In the genomic region with DNA sequence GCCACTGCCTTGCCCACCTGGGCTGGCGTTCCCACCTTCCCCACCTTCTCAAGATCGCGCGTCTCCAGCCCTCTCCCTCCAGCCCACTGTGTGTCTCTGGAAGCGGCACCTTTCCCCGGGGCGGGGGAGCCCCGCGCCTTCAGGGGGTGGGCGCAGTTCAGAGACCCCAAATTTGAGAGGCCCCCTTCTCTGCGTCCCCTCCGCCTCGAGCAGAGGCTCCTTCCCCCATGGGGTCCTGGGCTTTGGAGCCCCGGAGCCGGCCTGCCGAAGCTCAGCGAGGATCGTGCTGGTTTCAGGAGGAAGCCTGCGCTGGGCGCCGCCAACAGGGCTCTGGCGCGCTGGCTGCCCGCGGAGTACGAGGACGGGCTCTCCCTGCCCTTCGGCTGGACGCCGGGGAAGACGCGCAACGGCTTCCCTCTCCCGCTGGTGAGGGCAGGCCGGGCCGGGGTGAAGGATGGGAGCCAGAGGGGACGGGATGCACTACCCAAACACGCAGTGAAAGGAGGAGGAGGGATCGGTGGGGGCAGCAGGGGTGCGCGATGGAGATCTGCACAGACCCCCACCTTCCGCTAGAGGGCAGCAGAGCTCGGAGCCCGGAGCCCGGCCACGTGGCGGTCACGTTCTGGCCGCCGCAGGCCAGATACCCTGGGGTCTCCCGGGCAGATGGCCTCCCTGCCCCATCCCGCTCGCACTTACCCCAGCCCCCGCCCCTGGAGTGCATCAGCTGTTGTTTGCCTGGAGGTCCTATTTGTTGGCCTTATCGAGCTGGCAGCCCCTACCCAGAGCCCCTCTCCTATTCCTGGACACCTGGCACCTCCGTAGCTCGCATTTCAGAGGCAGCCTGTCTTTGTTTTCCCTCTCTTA, we compare ENCODE assay signal across 1 cellular context.
TF ChIP-seq lines count a peak whose summit lies in the region.

No MANE protein-coding gene starts in this region.

TF ChIP-seq in HepG2, 621 proteins besides CTCF, POLR2A, EP300 and RAD21 (continued from another document and continues in another):
- TF ChIP-seq, protein P1, sequence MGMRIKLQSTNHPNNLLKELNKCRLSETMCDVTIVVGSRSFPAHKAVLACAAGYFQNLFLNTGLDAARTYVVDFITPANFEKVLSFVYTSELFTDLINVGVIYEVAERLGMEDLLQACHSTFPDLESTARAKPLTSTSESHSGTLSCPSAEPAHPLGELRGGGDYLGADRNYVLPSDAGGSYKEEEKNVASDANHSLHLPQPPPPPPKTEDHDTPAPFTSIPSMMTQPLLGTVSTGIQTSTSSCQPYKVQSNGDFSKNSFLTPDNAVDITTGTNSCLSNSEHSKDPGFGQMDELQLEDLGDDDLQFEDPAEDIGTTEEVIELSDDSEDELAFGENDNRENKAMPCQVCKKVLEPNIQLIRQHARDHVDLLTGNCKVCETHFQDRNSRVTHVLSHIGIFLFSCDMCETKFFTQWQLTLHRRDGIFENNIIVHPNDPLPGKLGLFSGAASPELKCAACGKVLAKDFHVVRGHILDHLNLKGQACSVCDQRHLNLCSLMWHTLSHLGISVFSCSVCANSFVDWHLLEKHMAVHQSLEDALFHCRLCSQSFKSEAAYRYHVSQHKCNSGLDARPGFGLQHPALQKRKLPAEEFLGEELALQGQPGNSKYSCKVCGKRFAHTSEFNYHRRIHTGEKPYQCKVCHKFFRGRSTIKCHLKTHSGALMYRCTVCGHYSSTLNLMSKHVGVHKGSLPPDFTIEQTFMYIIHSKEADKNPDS (CRISPR knock-in tag; IDR thresholded peaks at IDR 0.05): no peak
- TF ChIP-seq, protein P2, sequence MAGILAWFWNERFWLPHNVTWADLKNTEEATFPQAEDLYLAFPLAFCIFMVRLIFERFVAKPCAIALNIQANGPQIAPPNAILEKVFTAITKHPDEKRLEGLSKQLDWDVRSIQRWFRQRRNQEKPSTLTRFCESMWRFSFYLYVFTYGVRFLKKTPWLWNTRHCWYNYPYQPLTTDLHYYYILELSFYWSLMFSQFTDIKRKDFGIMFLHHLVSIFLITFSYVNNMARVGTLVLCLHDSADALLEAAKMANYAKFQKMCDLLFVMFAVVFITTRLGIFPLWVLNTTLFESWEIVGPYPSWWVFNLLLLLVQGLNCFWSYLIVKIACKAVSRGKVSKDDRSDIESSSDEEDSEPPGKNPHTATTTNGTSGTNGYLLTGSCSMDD (CRISPR knock-in tag; IDR thresholded peaks at IDR 0.05): no peak
- TF ChIP-seq ZNF138 (CRISPR knock-in tag; IDR thresholded peaks at IDR 0.05; ENCODE audit: low read depth): 0 out of 2 replicates have a peak, but pooled peaks have one; percentile 70
- TF ChIP-seq ARID2 (CRISPR knock-in tag; IDR thresholded peaks at IDR 0.05; ENCODE audit: borderline replicate concordance): peak; percentile 84
- TF ChIP-seq SMARCC2 (IDR thresholded peaks at IDR 0.05): no peak
- peak; percentile 91 for TF ChIP-seq ZNF296 (CRISPR knock-in tag; conservative IDR thresholded peaks at IDR 0.05)
- TF ChIP-seq, protein P3, sequence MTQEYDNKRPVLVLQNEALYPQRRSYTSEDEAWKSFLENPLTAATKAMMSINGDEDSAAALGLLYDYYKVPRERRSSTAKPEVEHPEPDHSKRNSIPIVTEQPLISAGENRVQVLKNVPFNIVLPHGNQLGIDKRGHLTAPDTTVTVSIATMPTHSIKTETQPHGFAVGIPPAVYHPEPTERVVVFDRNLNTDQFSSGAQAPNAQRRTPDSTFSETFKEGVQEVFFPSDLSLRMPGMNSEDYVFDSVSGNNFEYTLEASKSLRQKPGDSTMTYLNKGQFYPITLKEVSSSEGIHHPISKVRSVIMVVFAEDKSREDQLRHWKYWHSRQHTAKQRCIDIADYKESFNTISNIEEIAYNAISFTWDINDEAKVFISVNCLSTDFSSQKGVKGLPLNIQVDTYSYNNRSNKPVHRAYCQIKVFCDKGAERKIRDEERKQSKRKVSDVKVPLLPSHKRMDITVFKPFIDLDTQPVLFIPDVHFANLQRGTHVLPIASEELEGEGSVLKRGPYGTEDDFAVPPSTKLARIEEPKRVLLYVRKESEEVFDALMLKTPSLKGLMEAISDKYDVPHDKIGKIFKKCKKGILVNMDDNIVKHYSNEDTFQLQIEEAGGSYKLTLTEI (CRISPR knock-in tag; conservative IDR thresholded peaks at IDR 0.05): no peak
- no peak for TF ChIP-seq CREM (IDR thresholded peaks at IDR 0.05)
- TF ChIP-seq CREM (CRISPR knock-in tag; IDR thresholded peaks at IDR 0.05): no peak
- TF ChIP-seq ESRRA (CRISPR knock-in tag; IDR thresholded peaks at IDR 0.05; ENCODE audit: low read depth): no peak
- no peak; the same call in 1 of the 2 replicates for TF ChIP-seq ZFX (CRISPR knock-in tag; IDR thresholded peaks at IDR 0.05; ENCODE audit: low read depth)
- peak; percentile 82; the same call in 1 of the 2 replicates for TF ChIP-seq MEIS2 (CRISPR knock-in tag; IDR thresholded peaks at IDR 0.05)
- peak; percentile 29; the same call in 1 of the 2 replicates for TF ChIP-seq RBFOX2 (IDR thresholded peaks at IDR 0.05; ENCODE audit: low read depth, low read length)
- TF ChIP-seq, protein P4, sequence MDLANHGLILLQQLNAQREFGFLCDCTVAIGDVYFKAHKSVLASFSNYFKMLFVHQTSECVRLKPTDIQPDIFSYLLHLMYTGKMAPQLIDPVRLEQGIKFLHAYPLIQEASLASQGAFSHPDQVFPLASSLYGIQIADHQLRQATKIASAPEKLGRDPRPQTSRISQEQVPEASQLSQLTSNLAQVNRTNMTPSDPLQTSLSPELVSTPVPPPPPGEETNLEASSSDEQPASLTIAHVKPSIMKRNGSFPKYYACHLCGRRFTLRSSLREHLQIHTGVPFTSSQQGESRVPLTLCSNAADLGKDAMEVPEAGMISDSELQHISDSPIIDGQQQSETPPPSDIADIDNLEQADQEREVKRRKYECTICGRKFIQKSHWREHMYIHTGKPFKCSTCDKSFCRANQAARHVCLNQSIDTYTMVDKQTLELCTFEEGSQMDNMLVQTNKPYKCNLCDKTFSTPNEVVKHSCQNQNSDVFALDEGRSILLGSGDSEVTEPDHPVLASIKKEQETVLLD (CRISPR knock-in tag; IDR thresholded peaks at IDR 0.05; ENCODE audit: low read depth): no peak
- TF ChIP-seq ZNF564 (CRISPR knock-in tag; IDR thresholded peaks at IDR 0.05): peak; percentile 80
- no peak for TF ChIP-seq ZC3H4 (CRISPR knock-in tag; IDR thresholded peaks at IDR 0.05; ENCODE audit: borderline replicate concordance)
- TF ChIP-seq IKZF4 (CRISPR knock-in tag; IDR thresholded peaks at IDR 0.05; ENCODE audit: borderline replicate concordance, low read depth, not compliant biosample characterization): peak; percentile 96
- TF ChIP-seq NONO (IDR thresholded peaks at IDR 0.05): no peak
- peak; percentile 69 for TF ChIP-seq NONO (CRISPR knock-in tag; conservative IDR thresholded peaks at IDR 0.05)
- no peak for TF ChIP-seq ELF4 (CRISPR knock-in tag; IDR thresholded peaks at IDR 0.05; ENCODE audit: borderline replicate concordance)
- TF ChIP-seq CCAR2 (optimal IDR thresholded peaks at IDR 0.05; ENCODE audit: low read depth, low read length): no peak
- TF ChIP-seq, protein P5, sequence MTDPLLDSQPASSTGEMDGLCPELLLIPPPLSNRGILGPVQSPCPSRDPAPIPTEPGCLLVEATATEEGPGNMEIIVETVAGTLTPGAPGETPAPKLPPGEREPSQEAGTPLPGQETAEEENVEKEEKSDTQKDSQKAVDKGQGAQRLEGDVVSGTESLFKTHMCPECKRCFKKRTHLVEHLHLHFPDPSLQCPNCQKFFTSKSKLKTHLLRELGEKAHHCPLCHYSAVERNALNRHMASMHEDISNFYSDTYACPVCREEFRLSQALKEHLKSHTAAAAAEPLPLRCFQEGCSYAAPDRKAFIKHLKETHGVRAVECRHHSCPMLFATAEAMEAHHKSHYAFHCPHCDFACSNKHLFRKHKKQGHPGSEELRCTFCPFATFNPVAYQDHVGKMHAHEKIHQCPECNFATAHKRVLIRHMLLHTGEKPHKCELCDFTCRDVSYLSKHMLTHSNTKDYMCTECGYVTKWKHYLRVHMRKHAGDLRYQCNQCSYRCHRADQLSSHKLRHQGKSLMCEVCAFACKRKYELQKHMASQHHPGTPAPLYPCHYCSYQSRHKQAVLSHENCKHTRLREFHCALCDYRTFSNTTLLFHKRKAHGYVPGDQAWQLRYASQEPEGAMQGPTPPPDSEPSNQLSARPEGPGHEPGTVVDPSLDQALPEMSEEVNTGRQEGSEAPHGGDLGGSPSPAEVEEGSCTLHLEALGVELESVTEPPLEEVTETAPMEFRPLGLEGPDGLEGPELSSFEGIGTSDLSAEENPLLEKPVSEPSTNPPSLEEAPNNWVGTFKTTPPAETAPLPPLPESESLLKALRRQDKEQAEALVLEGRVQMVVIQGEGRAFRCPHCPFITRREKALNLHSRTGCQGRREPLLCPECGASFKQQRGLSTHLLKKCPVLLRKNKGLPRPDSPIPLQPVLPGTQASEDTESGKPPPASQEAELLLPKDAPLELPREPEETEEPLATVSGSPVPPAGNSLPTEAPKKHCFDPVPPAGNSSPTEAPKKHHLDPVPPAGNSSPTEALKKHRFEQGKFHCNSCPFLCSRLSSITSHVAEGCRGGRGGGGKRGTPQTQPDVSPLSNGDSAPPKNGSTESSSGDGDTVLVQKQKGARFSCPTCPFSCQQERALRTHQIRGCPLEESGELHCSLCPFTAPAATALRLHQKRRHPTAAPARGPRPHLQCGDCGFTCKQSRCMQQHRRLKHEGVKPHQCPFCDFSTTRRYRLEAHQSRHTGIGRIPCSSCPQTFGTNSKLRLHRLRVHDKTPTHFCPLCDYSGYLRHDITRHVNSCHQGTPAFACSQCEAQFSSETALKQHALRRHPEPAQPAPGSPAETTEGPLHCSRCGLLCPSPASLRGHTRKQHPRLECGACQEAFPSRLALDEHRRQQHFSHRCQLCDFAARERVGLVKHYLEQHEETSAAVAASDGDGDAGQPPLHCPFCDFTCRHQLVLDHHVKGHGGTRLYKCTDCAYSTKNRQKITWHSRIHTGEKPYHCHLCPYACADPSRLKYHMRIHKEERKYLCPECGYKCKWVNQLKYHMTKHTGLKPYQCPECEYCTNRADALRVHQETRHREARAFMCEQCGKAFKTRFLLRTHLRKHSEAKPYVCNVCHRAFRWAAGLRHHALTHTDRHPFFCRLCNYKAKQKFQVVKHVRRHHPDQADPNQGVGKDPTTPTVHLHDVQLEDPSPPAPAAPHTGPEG (CRISPR knock-in tag; IDR thresholded peaks at IDR 0.05): peak; percentile 69; the same call in 1 of the 2 replicates
- TF ChIP-seq ZFP62 (CRISPR knock-in tag; IDR thresholded peaks at IDR 0.05): no peak
- no peak for TF ChIP-seq PRPF4 (IDR thresholded peaks at IDR 0.05; ENCODE audit: low read depth, low read length, poor library complexity, severe bottlenecking)
- TF ChIP-seq, protein P6, sequence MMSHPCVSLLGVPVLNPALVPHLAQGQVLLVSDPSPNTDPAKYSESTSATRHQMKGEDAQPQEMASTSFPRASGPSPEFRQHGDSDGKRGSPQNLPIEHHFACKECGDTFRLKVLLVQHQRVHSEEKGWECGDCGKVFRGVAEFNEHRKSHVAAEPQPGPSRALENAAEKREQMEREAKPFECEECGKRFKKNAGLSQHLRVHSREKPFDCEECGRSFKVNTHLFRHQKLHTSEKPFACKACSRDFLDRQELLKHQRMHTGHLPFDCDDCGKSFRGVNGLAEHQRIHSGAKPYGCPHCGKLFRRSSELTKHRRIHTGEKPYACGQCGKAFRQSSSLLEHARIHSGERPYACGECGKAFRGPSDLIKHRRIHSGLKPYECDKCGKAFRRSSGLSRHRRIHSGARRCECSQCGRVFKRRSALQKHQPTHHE (CRISPR knock-in tag; IDR thresholded peaks at IDR 0.05; ENCODE audit: borderline replicate concordance): no peak
- TF ChIP-seq ZC3H13 (CRISPR knock-in tag; IDR thresholded peaks at IDR 0.05): peak; percentile 15; the same call in 1 of the 2 replicates
- TF ChIP-seq, protein P7, sequence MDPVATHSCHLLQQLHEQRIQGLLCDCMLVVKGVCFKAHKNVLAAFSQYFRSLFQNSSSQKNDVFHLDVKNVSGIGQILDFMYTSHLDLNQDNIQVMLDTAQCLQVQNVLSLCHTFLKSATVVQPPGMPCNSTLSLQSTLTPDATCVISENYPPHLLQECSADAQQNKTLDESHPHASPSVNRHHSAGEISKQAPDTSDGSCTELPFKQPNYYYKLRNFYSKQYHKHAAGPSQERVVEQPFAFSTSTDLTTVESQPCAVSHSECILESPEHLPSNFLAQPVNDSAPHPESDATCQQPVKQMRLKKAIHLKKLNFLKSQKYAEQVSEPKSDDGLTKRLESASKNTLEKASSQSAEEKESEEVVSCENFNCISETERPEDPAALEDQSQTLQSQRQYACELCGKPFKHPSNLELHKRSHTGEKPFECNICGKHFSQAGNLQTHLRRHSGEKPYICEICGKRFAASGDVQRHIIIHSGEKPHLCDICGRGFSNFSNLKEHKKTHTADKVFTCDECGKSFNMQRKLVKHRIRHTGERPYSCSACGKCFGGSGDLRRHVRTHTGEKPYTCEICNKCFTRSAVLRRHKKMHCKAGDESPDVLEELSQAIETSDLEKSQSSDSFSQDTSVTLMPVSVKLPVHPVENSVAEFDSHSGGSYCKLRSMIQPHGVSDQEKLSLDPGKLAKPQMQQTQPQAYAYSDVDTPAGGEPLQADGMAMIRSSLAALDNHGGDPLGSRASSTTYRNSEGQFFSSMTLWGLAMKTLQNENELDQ (CRISPR knock-in tag; IDR thresholded peaks at IDR 0.05; ENCODE audit: borderline replicate concordance): no peak
- no peak for TF ChIP-seq GATAD1 (CRISPR knock-in tag; IDR thresholded peaks at IDR 0.05)
- TF ChIP-seq, protein P8, sequence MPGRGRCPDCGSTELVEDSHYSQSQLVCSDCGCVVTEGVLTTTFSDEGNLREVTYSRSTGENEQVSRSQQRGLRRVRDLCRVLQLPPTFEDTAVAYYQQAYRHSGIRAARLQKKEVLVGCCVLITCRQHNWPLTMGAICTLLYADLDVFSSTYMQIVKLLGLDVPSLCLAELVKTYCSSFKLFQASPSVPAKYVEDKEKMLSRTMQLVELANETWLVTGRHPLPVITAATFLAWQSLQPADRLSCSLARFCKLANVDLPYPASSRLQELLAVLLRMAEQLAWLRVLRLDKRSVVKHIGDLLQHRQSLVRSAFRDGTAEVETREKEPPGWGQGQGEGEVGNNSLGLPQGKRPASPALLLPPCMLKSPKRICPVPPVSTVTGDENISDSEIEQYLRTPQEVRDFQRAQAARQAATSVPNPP (CRISPR knock-in tag; IDR thresholded peaks at IDR 0.05): peak; percentile 86; the same call in 1 of the 2 replicates
- TF ChIP-seq MTF2 (CRISPR knock-in tag; IDR thresholded peaks at IDR 0.05; ENCODE audit: borderline replicate concordance): no peak
- TF ChIP-seq, protein P9, sequence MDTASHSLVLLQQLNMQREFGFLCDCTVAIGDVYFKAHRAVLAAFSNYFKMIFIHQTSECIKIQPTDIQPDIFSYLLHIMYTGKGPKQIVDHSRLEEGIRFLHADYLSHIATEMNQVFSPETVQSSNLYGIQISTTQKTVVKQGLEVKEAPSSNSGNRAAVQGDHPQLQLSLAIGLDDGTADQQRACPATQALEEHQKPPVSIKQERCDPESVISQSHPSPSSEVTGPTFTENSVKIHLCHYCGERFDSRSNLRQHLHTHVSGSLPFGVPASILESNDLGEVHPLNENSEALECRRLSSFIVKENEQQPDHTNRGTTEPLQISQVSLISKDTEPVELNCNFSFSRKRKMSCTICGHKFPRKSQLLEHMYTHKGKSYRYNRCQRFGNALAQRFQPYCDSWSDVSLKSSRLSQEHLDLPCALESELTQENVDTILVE (CRISPR knock-in tag; IDR thresholded peaks at IDR 0.05): peak; percentile 57; the same call in 1 of the 2 replicates
- TF ChIP-seq, protein P10, sequence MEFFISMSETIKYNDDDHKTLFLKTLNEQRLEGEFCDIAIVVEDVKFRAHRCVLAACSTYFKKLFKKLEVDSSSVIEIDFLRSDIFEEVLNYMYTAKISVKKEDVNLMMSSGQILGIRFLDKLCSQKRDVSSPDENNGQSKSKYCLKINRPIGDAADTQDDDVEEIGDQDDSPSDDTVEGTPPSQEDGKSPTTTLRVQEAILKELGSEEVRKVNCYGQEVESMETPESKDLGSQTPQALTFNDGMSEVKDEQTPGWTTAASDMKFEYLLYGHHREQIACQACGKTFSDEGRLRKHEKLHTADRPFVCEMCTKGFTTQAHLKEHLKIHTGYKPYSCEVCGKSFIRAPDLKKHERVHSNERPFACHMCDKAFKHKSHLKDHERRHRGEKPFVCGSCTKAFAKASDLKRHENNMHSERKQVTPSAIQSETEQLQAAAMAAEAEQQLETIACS (CRISPR knock-in tag; IDR thresholded peaks at IDR 0.05): no peak
- TF ChIP-seq ZFP36L2 (CRISPR knock-in tag; IDR thresholded peaks at IDR 0.05): no peak
- no peak for TF ChIP-seq MAFG (CRISPR knock-in tag; IDR thresholded peaks at IDR 0.05)
